ENCODE assay signal across 21 cellular contexts in genomic region chr2:58072102-58072501, GRCh38.
"Had no signal": no experiment of that assay in that cellular context is flagged by ENCODE, and none has a peak within 500 bp of the region (broad histone marks: within the 10 kb centered on the region; RNA-seq: fewer than 3 reads in every experiment).

No MANE protein-coding gene starts in this region.

- H3K9me3 ChIP-seq: gastrocnemius medialis had no signal

- ATAC-seq: gastrocnemius medialis; left lobe of liver; stimulated activated naive CD8-positive, alpha-beta T cell treated with anti-CD3 and anti-CD28 coated beads, Interleukin-15, Interleukin-2, amounts not matched to agents 100 U/mL and 50 U/mL, for 24 hours had no signal

- H3K27me3 ChIP-seq: gastrocnemius medialis, tibial artery had no signal

- H3K36me3 ChIP-seq: gastrocnemius medialis had no signal

- H3K4me1 ChIP-seq: gastrocnemius medialis, tibial artery had no signal

- FAIRE-seq: kidney had no signal

- DNase-seq: activated CD4-positive, alpha-beta T cell treated with anti-CD3 and anti-CD28 coated beads, Interleukin-2, amount 50 U/mL, for 1 hour; activated CD4-positive, CD25-positive, alpha-beta regulatory T cell treated with anti-CD3 and anti-CD28 coated beads, Interleukin-2, amount 50 U/mL, for 72 hours; activated CD8-positive, alpha-beta memory T cell treated with anti-CD3 and anti-CD28 coated beads for 24 hours; activated CD8-positive, alpha-beta memory T cell treated with anti-CD3 and anti-CD28 coated beads, Interleukin-2, amount 50 U/mL, for 48 hours; activated effector memory CD4-positive, alpha-beta T cell treated with Interleukin-2 at 50 U/mL for 16 hours; activated naive CD4-positive, alpha-beta T cell treated with anti-CD3 and anti-CD28 coated beads, Interleukin-2, amount 50 U/mL, for 16 hours; activated T-cell treated with anti-CD3 and anti-CD28 coated beads, Interleukin-2, amount 50 U/mL, for 48 hours; aorta; cortex of kidney; gastrocnemius medialis; head of caudate nucleus; kidney; occipital lobe; stimulated activated CD4-positive, alpha-beta T cell treated with anti-CD3 and anti-CD28 coated beads, Interleukin-12 subunit alpha, Interleukin-12 subunit beta, amount 100 ng/mL, for 4 hours; stimulated activated CD4-positive, alpha-beta T cell treated with anti-CD3 and anti-CD28 coated beads, Interleukin-2, amount 100 ng/mL, for 24 hours; stimulated activated naive CD8-positive, alpha-beta T cell treated with anti-CD3 and anti-CD28 coated beads, Interleukin-15, Interleukin-2, amounts not matched to agents 100 U/mL and 50 U/mL, for 24 hours; substantia nigra; tibial artery had no signal

- H3K4me3 ChIP-seq: gastrocnemius medialis, lung, tibial artery had no signal

- H3K27ac ChIP-seq: gastrocnemius medialis, tibial artery, VCaP had no signal
